19 cellular contexts compared by ENCODE assay signal in genomic region chr11:34276465-34276864, GRCh38.
"Had no signal": no experiment of that assay in that cellular context is flagged by ENCODE, and none has a peak within 500 bp of the region (broad histone marks: within the 10 kb centered on the region; RNA-seq: fewer than 3 reads in every experiment).

No MANE protein-coding gene starts in this region.

- H3K4me3 ChIP-seq: colonic mucosa, gastrocnemius medialis, lower lobe of right lung, right lobe of liver, transverse colon, vagina had no signal

- DNase-seq: colonic mucosa; effector CD8-positive, alpha-beta T cell; endodermal cell; foreskin fibroblast; gastrocnemius medialis; head of caudate nucleus; left ventricle myocardium superior; lower lobe of right lung; naive thymus-derived CD8-positive, alpha-beta T cell; right lobe of liver; small intestine; stimulated activated CD4-positive, alpha-beta T cell treated with anti-CD3 and anti-CD28 coated beads, Interleukin-2, amount 100 ng/mL, for 24 hours; stimulated activated CD4-positive, alpha-beta T cell treated with anti-CD3 and anti-CD28 coated beads, Interleukin-4, amount 100 ng/mL, for 24 hours; transverse colon had no signal

- H3K79me2 ChIP-seq: parathyroid adenoma had no signal

- H3K27me3 ChIP-seq: colonic mucosa, gastrocnemius medialis, right lobe of liver, transverse colon, vagina had no signal

- H3K27ac ChIP-seq: colonic mucosa, epithelial cell of prostate, gastrocnemius medialis, parathyroid adenoma, right lobe of liver, transverse colon had no signal

- H3K36me3 ChIP-seq: colonic mucosa, gastrocnemius medialis, lower lobe of right lung, right lobe of liver, transverse colon, vagina had no signal

- H3K9me3 ChIP-seq: colonic mucosa, gastrocnemius medialis, lower lobe of right lung, right lobe of liver, transverse colon, vagina had no signal

- H2AFZ ChIP-seq: parathyroid adenoma had no signal

- ATAC-seq: esophagus mucosa; gastrocnemius medialis; left ventricle myocardium superior; lower lobe of right lung; naive thymus-derived CD8-positive, alpha-beta T cell; right lobe of liver; stimulated activated effector memory CD8-positive, alpha-beta T cell treated with anti-CD3 and anti-CD28 coated beads, Interleukin-12 subunit alpha, Interleukin-12 subunit beta, amount 100 ng/mL, for 72 hours had no signal

- H3K4me1 ChIP-seq: colonic mucosa, parathyroid adenoma had no signal

- H3K9ac ChIP-seq: parathyroid adenoma had no signal
